Comparison of ENCODE assay signal across 14 cellular contexts in genomic region chr11:36075053-36075452, GRCh38.
DNase-seq lines count a peak whose midpoint lies in the region; TF ChIP-seq lines count a peak whose summit lies in the region.
"Had no signal": no experiment of that assay in that cellular context is flagged by ENCODE, and none has a peak within 500 bp of the region (broad histone marks: within the 10 kb centered on the region; RNA-seq: fewer than 3 reads in every experiment).

No MANE protein-coding gene starts in this region.

- H3K4me3 ChIP-seq in astrocyte of the cerebellum (ENCODE audit: low read depth, low read length), result no peak overlapping the region
- H3K4me3 ChIP-seq in PC-9, result no peak overlapping the region
- H3K4me3 ChIP-seq: sigmoid colon had no signal

- H3F3A ChIP-seq in PC-9 (ENCODE audit: insufficient read depth, low read depth), result no peaks in the 10 kb centered on the region

- TF ChIP-seq CTCF in astrocyte of the cerebellum (IDR thresholded peaks at IDR 0.05; ENCODE audit: low read depth, low read length, missing control alignments), result no peak
- TF ChIP-seq CTCF in endothelial cell (IDR thresholded peaks at IDR 0.05; ENCODE audit: unreplicated experiment), result no peak
- no peak for TF ChIP-seq CTCF in PC-9 (conservative IDR thresholded peaks at IDR 0.05)

- no peak overlapping the region for H3K4me2 ChIP-seq in PC-9

- intact Hi-C loops in PC-9 (cut with micrococcal nuclease; ENCODE audit: unreplicated experiment), result no loop called here

- H3K4me1 ChIP-seq in PC-9 (replicated peaks; ENCODE audit: insufficient read depth), result no peaks in the 10 kb centered on the region

- H3K9me3 Mint-ChIP-seq in endothelial cell (ENCODE audit: unreplicated experiment), result no peaks in the 10 kb centered on the region
- H3K9me3 Mint-ChIP-seq: type B pancreatic cell had no signal

- in situ Hi-C loops in astrocyte of the cerebellum (cut with HindIII; ENCODE audit: low sequenced_read_pairs), result no loop called here

- no peaks in the 10 kb centered on the region for H3K9me3 ChIP-seq in PC-9 (ENCODE audit: insufficient read depth, low read depth)
- H3K9me3 ChIP-seq: sigmoid colon had no signal

- no peaks in the 10 kb centered on the region for H3K79me2 ChIP-seq in PC-9 (ENCODE audit: low read depth)

- no peaks in the 10 kb centered on the region for H3K27me3 ChIP-seq in PC-9 (ENCODE audit: insufficient read depth, low read depth)
- H3K27me3 ChIP-seq: sigmoid colon had no signal

- BruUV-seq in PC-9 (replicated peaks; lab: Mats Ljungman, UMichigan), result no TSS peak

- no peak overlapping the region for H3K27ac Mint-ChIP-seq in endothelial cell (ENCODE audit: unreplicated experiment)
- H3K27ac Mint-ChIP-seq: activated CD8-positive, alpha-beta T cell treated with anti-CD3 and anti-CD28 coated beads, Interleukin-2, amount 10 ng/mL, durations not matched to agents 7 days and 5 days; T-helper 17 cell; type B pancreatic cell had no signal

- no peaks in the 10 kb centered on the region for H3K36me3 ChIP-seq in PC-9 (ENCODE audit: low read depth)
- H3K36me3 ChIP-seq: sigmoid colon had no signal

- no peaks in the 10 kb centered on the region for H3K9me2 ChIP-seq in PC-9 (ENCODE audit: insufficient read depth)

- CTCF ChIA-PET in PC-9 (lab: Charles Lee), result no interaction called here

- POLR2A ChIA-PET in PC-9 (lab: Charles Lee; ENCODE audit: unreplicated experiment), result no interaction called here

- peak; percentile 41 for DNase-seq in DMS 273 (lab: John Stamatoyannopoulos, UW; ENCODE audit: unreplicated experiment)
- DNase-seq in DMS 273 treated with DMSO at 0.1 percent for 48 hours (lab: John Stamatoyannopoulos, UW), result no peak
- peak; percentile 32 for DNase-seq in astrocyte of the cerebellum (ENCODE audit: low read depth)
- DNase-seq in glomerular endothelial cell (ENCODE audit: extremely low read depth, low read depth, low spot score), result peak; percentile 84
- DNase-seq in smooth muscle cell of the brain vasculature (ENCODE audit: low read depth, low spot score), result peak; percentile 69
- no peak for DNase-seq in endothelial cell (ENCODE audit: low spot score)
- DNase-seq in PC-9, result no peak
- DNase-seq in NOMO-1 (lab: John Stamatoyannopoulos, UW; ENCODE audit: unreplicated experiment in 2 of 2), result no peak
- DNase-seq: activated CD8-positive, alpha-beta T cell treated with anti-CD3 and anti-CD28 coated beads, Interleukin-2, amount 10 ng/mL, durations not matched to agents 7 days and 5 days; activated naive CD4-positive, alpha-beta T cell; sigmoid colon; T-helper 17 cell had no signal

- H3K4me1 Mint-ChIP-seq in endothelial cell (ENCODE audit: unreplicated experiment), result peaks cover 26% of the 10 kb centered on the region
- H3K4me1 Mint-ChIP-seq: T-helper 17 cell had no signal

- H3K4me3 Mint-ChIP-seq in endothelial cell (ENCODE audit: unreplicated experiment), result no peak overlapping the region
- H3K4me3 Mint-ChIP-seq: activated CD8-positive, alpha-beta T cell treated with anti-CD3 and anti-CD28 coated beads, Interleukin-2, amount 10 ng/mL, durations not matched to agents 7 days and 5 days; T-helper 17 cell; type B pancreatic cell had no signal

- H3K27ac ChIP-seq in PC-9, result no peak overlapping the region
- H3K27ac ChIP-seq: 22Rv1 had no signal

- H4K20me1 ChIP-seq in PC-9 (ENCODE audit: insufficient read depth), result no peaks in the 10 kb centered on the region

- H3K27me3 Mint-ChIP-seq in endothelial cell (ENCODE audit: unreplicated experiment), result peaks cover 4% of the 10 kb centered on the region
- H3K27me3 Mint-ChIP-seq: type B pancreatic cell had no signal

- no peak overlapping the region for H2AFZ ChIP-seq in PC-9

- H3K36me3 Mint-ChIP-seq in endothelial cell (ENCODE audit: low read depth, unreplicated experiment), result peaks cover 22% of the 10 kb centered on the region
- H3K36me3 Mint-ChIP-seq: type B pancreatic cell had no signal

Comparison
In these comparisons a context has a peak if more than half of its experiments do, and no peak if none do; other contexts are left out.
1. DNase-seq: peak in DMS 273 (single experiment), astrocyte of the cerebellum (single experiment), glomerular endothelial cell (single experiment) and smooth muscle cell of the brain vasculature (single experiment); none in DMS 273 treated with DMSO at 0.1 percent for 48 hours (single experiment), endothelial cell (single experiment), PC-9 (0 of 2) and NOMO-1 (0 of 2).